ENCODE assay signal across 26 cellular contexts in genomic region chr3:126671521-126671920, GRCh38. TPM values are rescaled to one million over a fixed set of nuclear protein-coding genes. Genes with fewer than 3 reads are reported as not detected.
DNase-seq lines count a peak whose midpoint lies in the region; ATAC-seq, FAIRE-seq and TF ChIP-seq lines count a peak whose summit lies in the region.
"Had no signal": no experiment of that assay in that cellular context is flagged by ENCODE, and none has a peak within 500 bp of the region (broad histone marks: within the 10 kb centered on the region; RNA-seq: fewer than 3 reads in every experiment).

No MANE protein-coding gene starts in this region.

- peak overlapping the region; percentile 76 for H3K27ac Mint-ChIP-seq in activated CD4-positive, alpha-beta T cell treated with anti-CD3 and anti-CD28 coated beads, Interleukin-2, amount 10 ng/mL, durations not matched to agents 7 days and 5 days
- H3K27ac Mint-ChIP-seq in activated B cell treated with CpG ODN at 0.5 μM for 24 hours = no peak overlapping the region
- no peak overlapping the region for H3K27ac Mint-ChIP-seq in stimulated activated memory B cell treated with anti-CD40 and anti-IgM and Interleukin-4, amounts not matched to agents 10 μg/mL and 1 μg/mL and 100 μg/mL, for 72 hours

- intact Hi-C loops in activated B cell treated with CpG ODN at 0.5 μM for 24 hours (cut with micrococcal nuclease) = no loop called here

- peaks cover 3% of the 10 kb centered on the region for H3K4me1 Mint-ChIP-seq in activated CD4-positive, alpha-beta T cell treated with anti-CD3 and anti-CD28 coated beads, Interleukin-2, amount 10 ng/mL, durations not matched to agents 7 days and 5 days
- no peaks in the 10 kb centered on the region for H3K4me1 Mint-ChIP-seq in activated B cell treated with CpG ODN at 0.5 μM for 24 hours
- peaks cover 2% of the 10 kb centered on the region for H3K4me1 Mint-ChIP-seq in stimulated activated memory B cell treated with anti-CD40 and anti-IgM and Interleukin-4, amounts not matched to agents 10 μg/mL and 1 μg/mL and 100 μg/mL, for 72 hours

- peaks cover 23% of the 10 kb centered on the region for H3K9me3 Mint-ChIP-seq in activated CD4-positive, alpha-beta T cell treated with anti-CD3 and anti-CD28 coated beads, Interleukin-2, amount 10 ng/mL, durations not matched to agents 7 days and 5 days
- peaks cover 12% of the 10 kb centered on the region for H3K9me3 Mint-ChIP-seq in activated B cell treated with CpG ODN at 0.5 μM for 24 hours
- H3K9me3 Mint-ChIP-seq in stimulated activated memory B cell treated with anti-CD40 and anti-IgM and Interleukin-4, amounts not matched to agents 10 μg/mL and 1 μg/mL and 100 μg/mL, for 72 hours = peaks cover 6% of the 10 kb centered on the region

- POLR2A ChIA-PET in activated CD4-positive, alpha-beta T cell treated with anti-CD3 and anti-CD28 coated beads, Interleukin-2, amount 10 ng/mL, durations not matched to agents 7 days and 5 days (lab: Charles Lee) = no interaction called here
- POLR2A ChIA-PET in activated B cell treated with CpG ODN at 0.5 μM for 24 hours (lab: Charles Lee) = no interaction called here

- no peak overlapping the region for H3K4me3 Mint-ChIP-seq in activated CD4-positive, alpha-beta T cell treated with anti-CD3 and anti-CD28 coated beads, Interleukin-2, amount 10 ng/mL, durations not matched to agents 7 days and 5 days
- no peak overlapping the region for H3K4me3 Mint-ChIP-seq in activated B cell treated with CpG ODN at 0.5 μM for 24 hours
- H3K4me3 Mint-ChIP-seq in stimulated activated memory B cell treated with anti-CD40 and anti-IgM and Interleukin-4, amounts not matched to agents 10 μg/mL and 1 μg/mL and 100 μg/mL, for 72 hours = no peak overlapping the region

- DNase-seq in activated CD4-positive, alpha-beta T cell treated with anti-CD3 and anti-CD28 coated beads, Interleukin-2, amount 10 ng/mL, durations not matched to agents 7 days and 5 days = no peak
- no peak for DNase-seq in activated CD4-positive, alpha-beta T cell treated with anti-CD3 and anti-CD28 coated beads, Interleukin-2, amount 50 U/mL, for 1 hour
- DNase-seq in MV-4-11 (lab: John Stamatoyannopoulos, UW) (peak; percentile 7), activated B cell treated with CpG ODN at 0.5 μM for 24 hours (no peak), RCC 7860 (ENCODE audit: low spot score) (no peak), NCI-H2196 treated with DMSO at 0.1 percent for 48 hours (lab: John Stamatoyannopoulos, UW; ENCODE audit: unreplicated experiment) (no peak), left lobe of liver (ENCODE audit: low spot score) (no peak)
- DNase-seq: activated CD4-positive, alpha-beta T cell treated with anti-CD3 and anti-CD28 coated beads, Interleukin-2, amount 50 U/mL, for 48 hours; amygdala; C1 segment of cervical spinal cord; caudate nucleus; IMR-90; left ventricle myocardium inferior; NCI-H1105; NCI-H2107; NCI-H69; nucleus accumbens; stimulated activated CD4-positive, alpha-beta T cell treated with anti-CD3 and anti-CD28 coated beads, Interleukin-15, amount 100 ng/mL, for 24 hours; trophoblast cell had no signal

- CTCF ChIA-PET in activated CD4-positive, alpha-beta T cell treated with anti-CD3 and anti-CD28 coated beads, Interleukin-2, amount 10 ng/mL, durations not matched to agents 7 days and 5 days (lab: Charles Lee) = interaction anchor here (0.8 kb wide), 1 partner anchor 11 kb away, joined by 3 read pairs; no protein-coding TSS in a partner anchor
- CTCF ChIA-PET in activated B cell treated with CpG ODN at 0.5 μM for 24 hours (lab: Charles Lee) = interaction anchor here (1.3 kb wide), 1 partner anchor 8 kb away, joined by 4 read pairs; no protein-coding TSS in a partner anchor

- no peak for TF ChIP-seq CTCF in activated B cell treated with CpG ODN at 0.5 μM for 24 hours (IDR thresholded peaks at IDR 0.05)

- FAIRE-seq in RCC 7860 (lab: Jason Lieb, UNC) = no peak
- FAIRE-seq: A549, H54, TTC549 had no signal

- peaks cover 3% of the 10 kb centered on the region for H3K36me3 Mint-ChIP-seq in activated CD4-positive, alpha-beta T cell treated with anti-CD3 and anti-CD28 coated beads, Interleukin-2, amount 10 ng/mL, durations not matched to agents 7 days and 5 days (ENCODE audit: low read depth)
- H3K36me3 Mint-ChIP-seq in activated B cell treated with CpG ODN at 0.5 μM for 24 hours (ENCODE audit: low read depth) = no peaks in the 10 kb centered on the region
- H3K36me3 Mint-ChIP-seq in stimulated activated memory B cell treated with anti-CD40 and anti-IgM and Interleukin-4, amounts not matched to agents 10 μg/mL and 1 μg/mL and 100 μg/mL, for 72 hours = peaks cover 5% of the 10 kb centered on the region

- peak; percentile 40 for ATAC-seq in activated B cell treated with CpG ODN at 0.5 μM for 24 hours (ENCODE audit: low read depth)
- peak; percentile 58 for ATAC-seq in stimulated activated memory B cell treated with anti-CD40 and anti-IgM and Interleukin-4, amounts not matched to agents 10 μg/mL and 1 μg/mL and 100 μg/mL, for 72 hours
- no peak for ATAC-seq in left lobe of liver
- ATAC-seq: A549, esophagus mucosa, right cardiac atrium, SK-N-SH treated with all-trans-retinoic acid at 6 μM for 48 hours had no signal

- peaks cover 4% of the 10 kb centered on the region for H3K27me3 Mint-ChIP-seq in activated CD4-positive, alpha-beta T cell treated with anti-CD3 and anti-CD28 coated beads, Interleukin-2, amount 10 ng/mL, durations not matched to agents 7 days and 5 days
- peaks cover 8% of the 10 kb centered on the region for H3K27me3 Mint-ChIP-seq in activated B cell treated with CpG ODN at 0.5 μM for 24 hours
- H3K27me3 Mint-ChIP-seq in stimulated activated memory B cell treated with anti-CD40 and anti-IgM and Interleukin-4, amounts not matched to agents 10 μg/mL and 1 μg/mL and 100 μg/mL, for 72 hours = peaks cover 8% of the 10 kb centered on the region

RNA-seq across cellular contexts. Expression of gene TXNRD3, which starts 16.6 kb away (rescaled TPM):
- 1 to 10 TPM in 1 of 2 experiments, under 1 TPM in 1; 0.94 to 1.3 TPM for total RNA-seq in activated CD4-positive, alpha-beta T cell treated with anti-CD3 and anti-CD28 coated beads, Interleukin-2, amount 10 ng/mL, durations not matched to agents 7 days and 5 days
- total RNA-seq in activated B cell treated with CpG ODN at 0.5 μM for 24 hours (0.51 and 0.76 TPM in 2 replicates), left lobe of liver (10.7 TPM)

RNA-seq across cellular contexts. Expression of gene CHCHD6, which starts 32.5 kb away (rescaled TPM):
- 1 to 10 TPM; 5.4 to 7.4 TPM for total RNA-seq in activated CD4-positive, alpha-beta T cell treated with anti-CD3 and anti-CD28 coated beads, Interleukin-2, amount 10 ng/mL, durations not matched to agents 7 days and 5 days
- total RNA-seq in activated B cell treated with CpG ODN at 0.5 μM for 24 hours (7.5 and 10.0 TPM in 2 replicates), left lobe of liver (3.8 TPM)
